1 cellular context compared by ENCODE assay signal in genomic region chr11:1075341-1075911, GRCh38.
TF ChIP-seq lines count a peak whose summit lies in the region.

No MANE protein-coding gene starts in this region.

TF ChIP-seq in H1, 55 proteins besides CTCF, POLR2A, EP300 and RAD21:
- no peak for TF ChIP-seq CEBPB (IDR thresholded peaks at IDR 0.05; ENCODE audit: low read depth, low read length)
